ENCODE assay signal across 9 cellular contexts in the genomic region with DNA sequence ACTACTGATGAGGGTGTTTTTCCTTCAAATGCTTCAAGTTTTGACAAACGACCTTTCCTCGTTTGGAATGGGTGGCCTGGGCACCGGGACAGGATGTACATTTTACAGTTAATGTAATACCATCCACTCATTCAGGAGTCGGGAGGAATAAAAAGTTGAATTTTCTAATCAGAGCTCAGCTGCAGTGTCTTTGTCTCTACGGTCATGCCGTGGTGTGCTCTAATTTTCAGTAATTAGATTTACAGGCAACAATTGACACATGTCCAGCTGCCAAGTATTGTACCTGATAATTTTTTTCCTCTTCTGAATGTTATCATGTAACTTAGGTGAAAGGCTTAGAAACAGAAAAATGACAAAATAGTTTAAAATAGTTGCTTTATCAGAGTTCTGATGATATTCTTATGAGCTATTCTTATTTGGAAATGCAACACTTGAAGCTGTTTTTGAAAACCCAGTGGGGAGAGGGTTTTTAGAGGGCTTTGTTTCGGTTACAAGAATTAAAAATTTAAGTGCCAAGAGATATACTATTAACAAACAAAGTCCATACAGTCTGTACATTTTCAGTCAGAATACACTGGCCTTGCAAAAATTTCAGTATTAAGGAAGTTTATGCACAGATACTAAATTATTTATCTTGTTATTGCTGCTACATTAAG. TPM values are rescaled to one million over a fixed set of nuclear protein-coding genes. Genes with fewer than 3 reads are reported as not detected.
DNase-seq lines count a peak whose midpoint lies in the region; ATAC-seq and TF ChIP-seq lines count a peak whose summit lies in the region.
"Had no signal": no experiment of that assay in that cellular context is flagged by ENCODE, and none has a peak within 500 bp of the region (broad histone marks: within the 10 kb centered on the region; RNA-seq: fewer than 3 reads in every experiment).

No MANE protein-coding gene starts in this region.

- no peak for DNase-seq in activated naive CD4-positive, alpha-beta T cell treated with anti-CD3 and anti-CD28 coated beads for 36 hours
- no peak for DNase-seq in activated naive CD4-positive, alpha-beta T cell (lab: John Stamatoyannopoulos, UW)
- DNase-seq in immature natural killer cell (no peak), upper lobe of left lung (no peak), GF-D8 (lab: John Stamatoyannopoulos, UW) (no peak)

- ATAC-seq in upper lobe of left lung (ENCODE audit: low FRiP score in 2 of 2) = no peak
- no peak for ATAC-seq in GM18505 (IDR thresholded peaks at IDR 0.05; ENCODE audit: unreplicated experiment)
- no peak for ATAC-seq in HG02884 (IDR thresholded peaks at IDR 0.05; ENCODE audit: unreplicated experiment)

- H3K36me3 ChIP-seq in SU-DHL-6 (ENCODE audit: low read length) (peaks cover 45% of the 10 kb centered on the region), upper lobe of left lung (no peaks in the 10 kb centered on the region)
- H3K36me3 ChIP-seq: cardiac muscle cell had no signal

- H3K27ac ChIP-seq in SU-DHL-6 (ENCODE audit: low read depth, low read length) (peak overlapping the region; percentile 99), upper lobe of left lung (peak overlapping the region; percentile 93 to 97 (median 96))
- H3K27ac ChIP-seq: cardiac muscle cell had no signal

- peaks cover 56% of the 10 kb centered on the region for H3K79me2 ChIP-seq in SU-DHL-6 (ENCODE audit: insufficient read depth, low read length)

- H2AFZ ChIP-seq in SU-DHL-6 (ENCODE audit: low read depth, low read length, severe bottlenecking) = no peak overlapping the region

- peaks cover 76% of the 10 kb centered on the region for H3F3A ChIP-seq in SU-DHL-6 (ENCODE audit: insufficient read depth)

- peak overlapping the region; percentile 90 for H3K4me3 Mint-ChIP-seq in activated naive CD4-positive, alpha-beta T cell treated with anti-CD3 and anti-CD28 coated beads for 36 hours
- peak overlapping the region; percentile 95 to 100 (median 99) for H3K4me3 Mint-ChIP-seq in immature natural killer cell

- no peaks in the 10 kb centered on the region for H3K9me3 Mint-ChIP-seq in activated naive CD4-positive, alpha-beta T cell treated with anti-CD3 and anti-CD28 coated beads for 36 hours
- H3K9me3 Mint-ChIP-seq in immature natural killer cell = no peaks in the 10 kb centered on the region

- peaks cover 22% of the 10 kb centered on the region for H3K4me1 Mint-ChIP-seq in activated naive CD4-positive, alpha-beta T cell treated with anti-CD3 and anti-CD28 coated beads for 36 hours (ENCODE audit: low read depth)
- peaks cover 26 to 51% of the 10 kb centered on the region in 2 donors for H3K4me1 Mint-ChIP-seq in immature natural killer cell

- H3K4me3 ChIP-seq in SU-DHL-6 (ENCODE audit: insufficient read depth, low read length, poor library complexity, severe bottlenecking) = peak overlapping the region; percentile 94
- peak overlapping the region in 3 of 4 donors; percentile 68 to 76 (median 68) for H3K4me3 ChIP-seq in upper lobe of left lung

- TF ChIP-seq CTCF in SU-DHL-6 (IDR thresholded peaks at IDR 0.05; ENCODE audit: insufficient read depth, low read length, poor library complexity, severe bottlenecking) (no peak), upper lobe of left lung (IDR thresholded peaks at IDR 0.05) (no peak)

- peaks cover 0 to 18% (median 12%) of the 10 kb centered on the region in 4 donors for H3K4me1 ChIP-seq in upper lobe of left lung

- intact Hi-C loops in activated naive CD4-positive, alpha-beta T cell treated with anti-CD3 and anti-CD28 coated beads for 36 hours (cut with micrococcal nuclease) = loop anchor here (2.0 kb wide), 1 partner anchor 758 kb away; no protein-coding TSS in a partner anchor

- CTCF ChIA-PET in activated naive CD4-positive, alpha-beta T cell treated with anti-CD3 and anti-CD28 coated beads for 36 hours (lab: Charles Lee) = interaction anchor here (0.7 to 3.0 kb wide), 4 partner anchors 10 to 237 kb away, joined by 3 to 20 read pairs (median 6); a partner anchor contains a TSS

- peak overlapping the region; percentile 99 for H3K9ac ChIP-seq in SU-DHL-6 (ENCODE audit: low read length)

- TF ChIP-seq EP300 in upper lobe of left lung (IDR thresholded peaks at IDR 0.05) = no peak

- H3K27me3 ChIP-seq in SU-DHL-6 (ENCODE audit: low read length) (no peaks in the 10 kb centered on the region), upper lobe of left lung (no peaks in the 10 kb centered on the region)

- TF ChIP-seq POLR2A in upper lobe of left lung (IDR thresholded peaks at IDR 0.05) = no peak
- no peak for TF ChIP-seq POLR2A in GM18505 (IDR thresholded peaks at IDR 0.05; ENCODE audit: borderline replicate concordance, extremely low read depth, insufficient read depth, insufficient read length)

- H3K9me2 ChIP-seq in SU-DHL-6 (replicated peaks; ENCODE audit: insufficient read depth, low read length) = no peaks in the 10 kb centered on the region

- H4K20me1 ChIP-seq in SU-DHL-6 (ENCODE audit: low read depth, low read length) = peaks cover 12% of the 10 kb centered on the region

- 33 to 37% methylated on average over 7 of the region's 7 CpGs for WGBS in upper lobe of left lung, 2 donors

- H3K9me3 ChIP-seq in SU-DHL-6 (ENCODE audit: insufficient read depth, low read length) (no peaks in the 10 kb centered on the region), upper lobe of left lung (no peaks in the 10 kb centered on the region)

- H3K27me3 Mint-ChIP-seq in activated naive CD4-positive, alpha-beta T cell treated with anti-CD3 and anti-CD28 coated beads for 36 hours (ENCODE audit: low read depth) = peaks cover 28% of the 10 kb centered on the region
- H3K27me3 Mint-ChIP-seq in immature natural killer cell (ENCODE audit: low read depth in 3 of 3) = peaks cover 0 to 8% (median 4%) of the 10 kb centered on the region in 3 donors

- H3K4me2 ChIP-seq in SU-DHL-6 (ENCODE audit: low read depth, low read length, poor library complexity, severe bottlenecking) = peak overlapping the region; percentile 83

- H3K27ac Mint-ChIP-seq in activated naive CD4-positive, alpha-beta T cell treated with anti-CD3 and anti-CD28 coated beads for 36 hours = no peak overlapping the region
- H3K27ac Mint-ChIP-seq in immature natural killer cell = peak overlapping the region; percentile 90 to 97 (median 94)

- peaks cover 7% of the 10 kb centered on the region for H3K36me3 Mint-ChIP-seq in activated naive CD4-positive, alpha-beta T cell treated with anti-CD3 and anti-CD28 coated beads for 36 hours (ENCODE audit: low read depth)
- H3K36me3 Mint-ChIP-seq in immature natural killer cell = peaks cover 0 to 5% (median 3%) of the 10 kb centered on the region in 3 donors

RNA-seq across cellular contexts. Expression of a gene that starts 1.0 kb away (rescaled TPM):
- 10 to 100 TPM; 13.5 to 14.4 TPM for total RNA-seq in activated naive CD4-positive, alpha-beta T cell treated with anti-CD3 and anti-CD28 coated beads for 36 hours
- polyA plus RNA-seq in immature natural killer cell = 10 to 100 TPM; 12.7 to 22.8 (median 18.2) TPM
- 10 to 100 TPM in 2 of 6 donors, 1 to 10 TPM in 4; 2.1 to 12.7 (median 8.2) TPM for total RNA-seq in upper lobe of left lung

RNA-seq across cellular contexts. Expression of a gene that starts 11.0 kb away (rescaled TPM):
- 10 to 100 TPM; 87.9 to 90.1 TPM for total RNA-seq in activated naive CD4-positive, alpha-beta T cell treated with anti-CD3 and anti-CD28 coated beads for 36 hours
- polyA plus RNA-seq in immature natural killer cell = 10 to 100 TPM; 31.1 to 49.8 (median 44.0) TPM
- 10 to 100 TPM; 30.2 to 52.3 (median 35.0) TPM for total RNA-seq in upper lobe of left lung
